24 cellular contexts compared by ENCODE assay signal in the genomic region with DNA sequence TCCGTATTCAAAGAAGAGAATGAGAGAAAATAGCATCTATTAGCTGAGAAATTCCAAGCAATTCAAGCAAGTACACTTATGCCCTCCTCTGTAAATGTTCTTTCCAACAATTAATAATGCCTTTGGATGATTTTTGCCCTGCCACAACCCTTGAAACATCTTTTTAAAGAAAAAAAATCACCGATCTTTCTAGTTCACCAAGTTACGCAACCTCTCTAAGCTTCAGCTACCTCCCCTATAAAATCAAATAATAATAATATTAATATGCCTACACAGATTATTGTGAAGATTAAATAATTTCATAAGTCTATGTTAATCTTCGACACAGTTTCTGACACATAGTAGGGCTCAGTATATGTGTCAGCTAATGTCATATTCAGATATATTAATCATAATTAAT. TPM values are rescaled to one million over a fixed set of nuclear protein-coding genes. Genes with fewer than 3 reads are reported as not detected.
DNase-seq lines count a peak whose midpoint lies in the region; ATAC-seq, FAIRE-seq and TF ChIP-seq lines count a peak whose summit lies in the region.
"Had no signal": no experiment of that assay in that cellular context is flagged by ENCODE, and none has a peak within 500 bp of the region (broad histone marks: within the 10 kb centered on the region; RNA-seq: fewer than 3 reads in every experiment).

No MANE protein-coding gene starts in this region.

- H4K20me1 ChIP-seq in IMR-90 (ENCODE audit: insufficient read depth, low read length): no peaks in the 10 kb centered on the region
- H4K20me1 ChIP-seq in K562 (replicated peaks; ENCODE audit: control insufficient read depth, insufficient read depth, low read length): no peaks in the 10 kb centered on the region
- H4K20me1 ChIP-seq: BLaER1 had no signal

- CTCF ChIA-PET in IMR-90 (lab: Yijun Ruan, JAX): interaction anchor here (0.6 kb wide), 1 partner anchor 17 kb away, joined by 4 read pairs; no protein-coding TSS in a partner anchor
- CTCF ChIA-PET in K562 (lab: Yijun Ruan, JAX; ENCODE audit: low intra/inter-chr PET ratio): no interaction called here

- H4K5ac ChIP-seq in IMR-90 (ENCODE audit: low read depth, low read length): no peak overlapping the region

- in situ Hi-C loops in IMR-90 (cut with MboI; ENCODE audit: low sequenced_read_pairs): loop anchor here (10.0 kb wide), 1 partner anchor 487 kb away; no protein-coding TSS in a partner anchor
- in situ Hi-C loops in K562 (cut with MboI): loop anchor here (10.0 kb wide), 1 partner anchor 327 kb away; the partner anchor contains the start of gene GAS2L3

- H2BK20ac ChIP-seq in IMR-90 (ENCODE audit: low read depth, low read length): no peak overlapping the region

- no peak overlapping the region for H3K23ac ChIP-seq in IMR-90 (ENCODE audit: low read depth, low read length)

- no peak overlapping the region for H4K8ac ChIP-seq in IMR-90 (ENCODE audit: low read depth in 2 of 2, low read length in 2 of 2)

- H2AK9ac ChIP-seq in IMR-90 (replicated peaks; ENCODE audit: low read depth, low read length, poor library complexity): no peak overlapping the region

- POLR2A ChIA-PET in IMR-90 (lab: Charles Lee; ENCODE audit: unreplicated experiment) (no interaction called here), K562 (lab: Yijun Ruan, JAX) (no interaction called here)

- H3K27ac ChIP-seq in IMR-90 (ENCODE audit: insufficient read depth, low read length): no peak overlapping the region
- H3K27ac ChIP-seq in K562 (ENCODE audit: extremely low read depth, low read depth, low read length): no peak overlapping the region
- H3K27ac ChIP-seq: BLaER1 had no signal

- H3K27me3 ChIP-seq in IMR-90 (ENCODE audit: control insufficient read depth, insufficient read depth, low read length) (no peaks in the 10 kb centered on the region), K562 (ENCODE audit: control insufficient read depth in 2 of 2, insufficient read depth in 2 of 2, low read length in 2 of 2) (no peaks in the 10 kb centered on the region)
- H3K27me3 ChIP-seq: BE2C, BLaER1 had no signal

- H3K9ac ChIP-seq in IMR-90 (ENCODE audit: low read depth, low read length) (no peak overlapping the region), K562 (ENCODE audit: insufficient read depth in 1 of 2, low read depth in 2 of 2, low read length in 2 of 2) (no peak overlapping the region)
- H3K9ac ChIP-seq: BLaER1 had no signal

- no peak overlapping the region for H2BK5ac ChIP-seq in IMR-90 (ENCODE audit: low read depth, low read length, poor library complexity, severe bottlenecking)

- H3K14ac ChIP-seq in IMR-90 (replicated peaks; ENCODE audit: low read depth, low read length): no peak overlapping the region

- H3K79me2 ChIP-seq in K562 (ENCODE audit: control insufficient read depth, insufficient read depth, low read length): no peaks in the 10 kb centered on the region

- ATAC-seq in IMR-90 (ENCODE audit: low read depth) (no peak), K562 (no peak)
- ATAC-seq: GM12878 had no signal

- H2BK120ac ChIP-seq in IMR-90 (ENCODE audit: low read depth, low read length): no peak overlapping the region

- H3K56ac ChIP-seq in IMR-90 (ENCODE audit: extremely low read depth, insufficient read depth, low read length): no peak overlapping the region

- no peak for FAIRE-seq in K562 (lab: Jason Lieb, UNC)
- FAIRE-seq: A204.1, GM12878, GM12892, GM18507 had no signal

- no peak for TF ChIP-seq EP300 in K562 (IDR thresholded peaks at IDR 0.05; ENCODE audit: low read length)

- H3K36me3 ChIP-seq in IMR-90 (ENCODE audit: control insufficient read depth, insufficient read depth, low read length) (no peaks in the 10 kb centered on the region), K562 (ENCODE audit: control insufficient read depth, insufficient read depth, low read length) (no peaks in the 10 kb centered on the region)
- H3K36me3 ChIP-seq: BE2C, BLaER1 had no signal

- H3K4me1 ChIP-seq in IMR-90 (ENCODE audit: control insufficient read depth, insufficient read depth, low read length) (no peaks in the 10 kb centered on the region), K562 (replicated peaks in 1 of 2; ENCODE audit: control insufficient read depth in 2 of 2, insufficient read depth in 2 of 2, low read length in 2 of 2) (no peaks in the 10 kb centered on the region)
- H3K4me1 ChIP-seq: BE2C, BLaER1 had no signal

- no peaks in the 10 kb centered on the region for H3K9me1 ChIP-seq in IMR-90 (ENCODE audit: insufficient read depth, low read length)
- no peaks in the 10 kb centered on the region for H3K9me1 ChIP-seq in K562 (ENCODE audit: control insufficient read depth, insufficient read depth, low read length)

- WGBS in IMR-90 (ENCODE audit: extremely low coverage in 2 of 2, insufficient read length in 1 of 2), 2 experiments: no CpG with 5 or more reads among the region's 4 CpGs
- 56% methylated on average over 4 of the region's 4 CpGs for WGBS in K562 (ENCODE audit: insufficient coverage, low coverage, missing lambda C conversion rate)

- no peak overlapping the region for H2BK15ac ChIP-seq in IMR-90 (ENCODE audit: low read depth, low read length)

- TF ChIP-seq RAD21 in IMR-90 (IDR thresholded peaks at IDR 0.05; ENCODE audit: low read length) (no peak), K562 (CRISPR knock-in tag; conservative IDR thresholded peaks at IDR 0.05 in 1 of 2, IDR thresholded peaks at IDR 0.05 in 1 of 2) (no peak)

- no peak overlapping the region for H4K91ac ChIP-seq in IMR-90 (ENCODE audit: insufficient read depth, low read depth, low read length)

- H3K4me3 ChIP-seq in IMR-90 (ENCODE audit: insufficient read depth, low read depth, low read length) (no peak overlapping the region), K562 (no peak overlapping the region)
- H3K4me3 ChIP-seq: BLaER1, GM12878 had no signal

- BruUV-seq in IMR-90 (replicated peaks; lab: Mats Ljungman, UMichigan) (no TSS peak), K562 (replicated peaks; lab: Mats Ljungman, UMichigan) (no TSS peak)

- H3K9me3 ChIP-seq in IMR-90 (ENCODE audit: control insufficient read depth, insufficient read depth, low read length): no peaks in the 10 kb centered on the region
- H3K9me3 ChIP-seq in K562 (replicated peaks; ENCODE audit: control insufficient read depth, insufficient read depth, low read depth, low read length): no peaks in the 10 kb centered on the region
- H3K9me3 ChIP-seq: BE2C, BLaER1 had no signal

- DNase-seq in IMR-90 (no peak), K562 (ENCODE audit: extremely low read depth in 1 of 4, low spot score in 3 of 4) (no peak), LoVo (ENCODE audit: low spot score) (no peak), NCI-H524 (lab: John Stamatoyannopoulos, UW) (no peak)
- DNase-seq: 8988T; ACHN; BE2C; C1 segment of cervical spinal cord; CD4-positive, alpha-beta memory T cell; CD4-positive, CD25-positive, alpha-beta regulatory T cell; CD8-positive, alpha-beta memory T cell; COR-L47; DMS 273 treated with DMSO at 0.1 percent for 48 hours; DMS153; DMS53; DMS79; DND-41; EL; GDM1 had no signal

- TF ChIP-seq CTCF in IMR-90 (conservative IDR thresholded peaks at IDR 0.05; ENCODE audit: low read depth, low read length) (no peak), K562 (IDR thresholded peaks at IDR 0.05 in 2 of 3, conservative IDR thresholded peaks at IDR 0.05 in 1 of 3; ENCODE audit: insufficient read depth in 2 of 3, low read depth in 1 of 3, low read length in 3 of 3) (no peak)

- intact Hi-C loops in IMR-90 (cut with micrococcal nuclease) (loop anchor here (10.0 kb wide), 1 partner anchor 1683 kb away; no protein-coding TSS in a partner anchor), K562 (cut with micrococcal nuclease) (no loop called here)

- no peak overlapping the region for H2AK5ac ChIP-seq in IMR-90 (ENCODE audit: low read depth, low read length)

- no peak overlapping the region for H3K4ac ChIP-seq in IMR-90 (ENCODE audit: low read depth, low read length)

- no peaks in the 10 kb centered on the region for H3K79me1 ChIP-seq in IMR-90 (ENCODE audit: low read depth in 1 of 2, low read length in 2 of 2)

- H3K18ac ChIP-seq in IMR-90 (ENCODE audit: low read depth, low read length): no peak overlapping the region

- H3K4me2 ChIP-seq in IMR-90 (ENCODE audit: low read depth, low read length) (no peak overlapping the region), K562 (ENCODE audit: insufficient read depth, low read length) (no peak overlapping the region)
- H3K4me2 ChIP-seq: BLaER1 had no signal

- dilution Hi-C loops in IMR-90 (cut with HindIII; ENCODE audit: low sequenced_read_pairs, unreplicated experiment): no loop called here

- no peak for TF ChIP-seq POLR2A in IMR-90 (IDR thresholded peaks at IDR 0.05; ENCODE audit: low read depth, low read length)
- no peak for TF ChIP-seq POLR2A in K562 (conservative IDR thresholded peaks at IDR 0.05)

- H2AFZ ChIP-seq in IMR-90 (replicated peaks; ENCODE audit: low read length, poor library complexity) (no peak overlapping the region), K562 (ENCODE audit: low read depth, low read length) (no peak overlapping the region)

RNA-seq across cellular contexts. Expression of gene DEPDC4, which starts 19.1 kb away (rescaled TPM):
- total RNA-seq in IMR-90 (2012; rRNA removed) (0.72 and 7.5 TPM in 2 replicates), K562 (2014; rRNA removed) (3.0 and 3.6 TPM in 2 replicates), K562 (2014; rRNA removed; fragmentation: Illumina TruSeq; extraction: Trizol) (6.9 and 8.8 TPM in 2 replicates), K562 (2015; rRNA removed; fragmentation: Illumina TruSeq; extraction: Trizol) (4.6 and 5.0 TPM in 2 replicates), K562 (2021) (4.3 and 5.7 TPM in 2 replicates)
- polyA plus RNA-seq in IMR-90 (2012; rRNA removed) (0.39 and 0.79 TPM in 2 replicates), K562 (2011; rRNA removed) (5.2 and 9.5 TPM in 2 replicates), K562 (2014; fragmentation: Illumina TruSeq; extraction: Trizol) (7.3 and 8.3 TPM in 2 replicates), K562 (2014; fragmentation: Nextera tagmentation; extraction: Ambion mirVana) (10 to 100 TPM; 11.9 to 13.2 TPM), K562 (2014; rRNA removed) (5.6 and 7.4 TPM in 2 replicates)
- polyA plus RNA-seq in IMR-90 (2012; cell fraction: cytosol; rRNA removed): 0.08 and 4.5 TPM in 2 replicates
- polyA plus RNA-seq in IMR-90 (2012; cell fraction: nucleus; rRNA removed; ENCODE audit: low replicate concordance): 3.2 TPM in 1 of 2 replicates, not detected in the other
- 2.5 and 13.4 TPM in 2 replicates for total RNA-seq in K562 (2011; cell fraction: chromatin; rRNA removed; ENCODE audit: low replicate concordance)
- 2.3 and 2.8 TPM in 2 replicates for total RNA-seq in K562 (2011; cell fraction: nucleolus; rRNA removed)
- 5.1 and 5.5 TPM in 2 replicates for total RNA-seq in K562 (2011; cell fraction: nucleoplasm; rRNA removed)
- polyA plus RNA-seq in K562 (2011; cell fraction: cytosol; rRNA removed): 0.73 and 1.1 TPM in 2 replicates
- polyA plus RNA-seq in K562 (2011; cell fraction: nucleus; rRNA removed): 1.8 and 3.6 TPM in 2 replicates
- 4.3 and 7.1 TPM in 2 replicates for polyA plus RNA-seq in K562 (2012)
- 4.7 and 9.5 TPM in 2 replicates for polyA minus RNA-seq in K562 (2011; rRNA and poly(A)+ RNA removed)
- 2.3 and 3.1 TPM in 2 replicates for polyA minus RNA-seq in K562 (2011; cell fraction: cytosol; rRNA and poly(A)+ RNA removed)
- polyA minus RNA-seq in K562 (2011; cell fraction: nucleus; rRNA and poly(A)+ RNA removed): 4.4 TPM in 2 replicates
- total RNA-seq: CD4-positive, CD25-positive, alpha-beta regulatory T cell had no signal
- polyA plus RNA-seq: CD8-positive, alpha-beta memory T cell had no signal

RNA-seq across cellular contexts. Expression of gene SCYL2, which starts 19.2 kb away (rescaled TPM):
- total RNA-seq in IMR-90 (2012; rRNA removed): 52.0 and 67.2 TPM in 2 replicates
- polyA plus RNA-seq in IMR-90 (2012; rRNA removed): 13.3 and 15.3 TPM in 2 replicates
- 3.8 and 4.3 TPM in 2 replicates for polyA plus RNA-seq in IMR-90 (2012; cell fraction: cytosol; rRNA removed)
- polyA plus RNA-seq in IMR-90 (2012; cell fraction: nucleus; rRNA removed; ENCODE audit: low replicate concordance): 2.4 and 21.2 TPM in 2 replicates
- 23.8 and 82.4 TPM in 2 replicates for total RNA-seq in K562 (2011; cell fraction: chromatin; rRNA removed; ENCODE audit: low replicate concordance)
- 8.8 and 13.7 TPM in 2 replicates for total RNA-seq in K562 (2011; cell fraction: nucleolus; rRNA removed)
- total RNA-seq in K562 (2011; cell fraction: nucleoplasm; rRNA removed): 23.8 and 28.7 TPM in 2 replicates
- 27.3 and 28.2 TPM in 2 replicates for total RNA-seq in K562 (2014; rRNA removed)
- total RNA-seq in K562 (2014; rRNA removed; fragmentation: Illumina TruSeq; extraction: Trizol): 46.9 and 53.9 TPM in 2 replicates
- 42.3 and 49.0 TPM in 2 replicates for total RNA-seq in K562 (2015; rRNA removed; fragmentation: Illumina TruSeq; extraction: Trizol)
- total RNA-seq in K562 (2021): 35.2 and 39.1 TPM in 2 replicates
- 24.4 and 32.9 TPM in 2 replicates for polyA plus RNA-seq in K562 (2011; rRNA removed)
- polyA plus RNA-seq in K562 (2011; cell fraction: cytosol; rRNA removed): 7.0 and 14.3 TPM in 2 replicates
- polyA plus RNA-seq in K562 (2011; cell fraction: nucleus; rRNA removed): 15.6 and 17.8 TPM in 2 replicates
- 21.7 and 31.6 TPM in 2 replicates for polyA plus RNA-seq in K562 (2012)
- 33.9 and 39.8 TPM in 2 replicates for polyA plus RNA-seq in K562 (2014; fragmentation: Illumina TruSeq; extraction: Trizol)
- polyA plus RNA-seq in K562 (2014; fragmentation: Nextera tagmentation; extraction: Ambion mirVana): 10 to 100 TPM in 1 of 2 experiments, 1 to 10 TPM in 1; 9.9 to 11.8 TPM
- 18.5 and 18.7 TPM in 2 replicates for polyA plus RNA-seq in K562 (2014; rRNA removed)
- polyA minus RNA-seq in K562 (2011; rRNA and poly(A)+ RNA removed): 61.6 and 68.9 TPM in 2 replicates
- polyA minus RNA-seq in K562 (2011; cell fraction: cytosol; rRNA and poly(A)+ RNA removed): 26.4 and 29.7 TPM in 2 replicates
- polyA minus RNA-seq in K562 (2011; cell fraction: nucleus; rRNA and poly(A)+ RNA removed): 17.4 and 24.2 TPM in 2 replicates

RNA-seq across cellular contexts. Expression of gene ACTR6, which starts 47.1 kb away (rescaled TPM):
- total RNA-seq in IMR-90 (2012; rRNA removed): 10.2 and 20.6 TPM in 2 replicates
- 9.7 and 14.5 TPM in 2 replicates for polyA plus RNA-seq in IMR-90 (2012; rRNA removed)
- 0.64 and 0.84 TPM in 2 replicates for polyA plus RNA-seq in IMR-90 (2012; cell fraction: cytosol; rRNA removed)
- polyA plus RNA-seq in IMR-90 (2012; cell fraction: nucleus; rRNA removed; ENCODE audit: low replicate concordance): 0.22 and 5.4 TPM in 2 replicates
- total RNA-seq in K562 (2011; cell fraction: chromatin; rRNA removed; ENCODE audit: low replicate concordance): 25.4 and 61.1 TPM in 2 replicates
- 26.3 and 29.0 TPM in 2 replicates for total RNA-seq in K562 (2011; cell fraction: nucleolus; rRNA removed)
- total RNA-seq in K562 (2011; cell fraction: nucleoplasm; rRNA removed): 24.4 and 24.9 TPM in 2 replicates
- total RNA-seq in K562 (2014; rRNA removed): 25.7 and 26.1 TPM in 2 replicates
- total RNA-seq in K562 (2014; rRNA removed; fragmentation: Illumina TruSeq; extraction: Trizol): 88.6 and 117 TPM in 2 replicates
- 42.9 and 49.0 TPM in 2 replicates for total RNA-seq in K562 (2015; rRNA removed; fragmentation: Illumina TruSeq; extraction: Trizol)
- 67.4 and 74.5 TPM in 2 replicates for total RNA-seq in K562 (2021)
- 87.2 and 102 TPM in 2 replicates for polyA plus RNA-seq in K562 (2011; rRNA removed)
- polyA plus RNA-seq in K562 (2011; cell fraction: cytosol; rRNA removed): 7.8 and 25.0 TPM in 2 replicates
- 13.6 and 23.1 TPM in 2 replicates for polyA plus RNA-seq in K562 (2011; cell fraction: nucleus; rRNA removed)
- polyA plus RNA-seq in K562 (2012): 34.7 and 41.8 TPM in 2 replicates
- 58.4 and 70.9 TPM in 2 replicates for polyA plus RNA-seq in K562 (2014; fragmentation: Illumina TruSeq; extraction: Trizol)
- 100 to 1,000 TPM in 1 of 2 experiments, 10 to 100 TPM in 1; 99.8 to 109 TPM for polyA plus RNA-seq in K562 (2014; fragmentation: Nextera tagmentation; extraction: Ambion mirVana)
- polyA plus RNA-seq in K562 (2014; rRNA removed): 42.9 and 44.9 TPM in 2 replicates
- polyA minus RNA-seq in K562 (2011; rRNA and poly(A)+ RNA removed): 32.8 and 37.7 TPM in 2 replicates
- 11.6 and 13.6 TPM in 2 replicates for polyA minus RNA-seq in K562 (2011; cell fraction: cytosol; rRNA and poly(A)+ RNA removed)
- polyA minus RNA-seq in K562 (2011; cell fraction: nucleus; rRNA and poly(A)+ RNA removed): 12.9 and 33.0 TPM in 2 replicates
